Comparison of ENCODE assay signal across 23 cellular contexts in the genomic region with DNA sequence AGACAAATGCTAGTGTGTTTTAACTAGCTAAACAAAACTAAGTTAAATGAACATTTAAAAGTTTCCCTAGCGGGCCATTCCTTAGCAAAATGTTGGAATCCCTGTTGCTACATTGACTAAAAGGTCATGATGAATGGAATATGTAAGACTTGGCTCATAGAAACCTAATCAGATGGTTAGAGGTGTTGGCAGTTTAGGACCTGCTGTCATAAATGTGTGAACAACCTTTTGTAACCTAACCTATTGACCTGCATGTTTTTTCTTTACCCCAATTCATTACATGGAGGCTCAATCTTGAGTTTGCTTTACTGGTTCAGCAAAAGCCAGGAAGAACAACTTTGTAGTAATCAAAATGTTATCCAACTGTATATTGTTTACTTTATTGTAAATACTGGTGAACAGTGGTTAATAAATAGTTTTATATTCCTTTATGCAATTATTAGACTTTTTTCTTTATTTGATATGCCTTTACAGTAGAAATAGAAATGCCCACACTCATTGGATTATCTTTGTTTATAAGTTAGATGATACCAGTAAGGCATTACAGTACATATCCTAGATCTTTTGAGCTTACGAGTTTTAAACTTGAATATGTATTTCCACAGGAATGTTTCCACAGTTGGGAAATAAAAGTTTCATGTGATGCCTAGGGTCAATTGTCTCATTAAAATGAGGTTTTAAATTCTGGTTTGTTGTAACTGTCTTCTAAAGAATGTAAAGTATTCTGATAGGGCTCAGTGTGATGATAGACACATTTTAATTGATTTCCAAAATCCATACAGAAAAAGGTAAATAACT. TPM values are rescaled to one million over a fixed set of nuclear protein-coding genes. Genes with fewer than 3 reads are reported as not detected.
DNase-seq lines count a peak whose midpoint lies in the region; ATAC-seq and TF ChIP-seq lines count a peak whose summit lies in the region.
"Had no signal": no experiment of that assay in that cellular context is flagged by ENCODE, and none has a peak within 500 bp of the region (broad histone marks: within the 10 kb centered on the region; RNA-seq: fewer than 3 reads in every experiment).

No MANE protein-coding gene starts in this region.

- POLR2A ChIA-PET in CD4-positive, alpha-beta memory T cell (lab: Charles Lee; ENCODE audit: partially characterized antibody) = interaction anchor here (0.7 to 3.2 kb wide), 5 partner anchors 8 to 22 kb away, joined by 3 to 12 read pairs (median 8); partner anchors contain the start of genes CBX3 and HNRNPA2B1

- peaks cover 33% of the 10 kb centered on the region for H3K36me3 ChIP-seq in CD4-positive, alpha-beta memory T cell (ENCODE audit: insufficient read depth, low read length)

- no peak overlapping the region for H3K4me3 ChIP-seq in CD4-positive, alpha-beta memory T cell (ENCODE audit: low read length in 2 of 2)

- TF ChIP-seq CTCF in chondrocyte (IDR thresholded peaks at IDR 0.05) (no peak), progenitor cell of endocrine pancreas (IDR thresholded peaks at IDR 0.05; ENCODE audit: unreplicated experiment) (no peak), mesothelial cell of epicardium (IDR thresholded peaks at IDR 0.05; ENCODE audit: unreplicated experiment) (no peak)

- no peak overlapping the region for H3K27ac ChIP-seq in CD4-positive, alpha-beta memory T cell (ENCODE audit: low read depth, low read length)
- H3K27ac ChIP-seq: neutrophil had no signal

- intact Hi-C loops in CD4-positive, alpha-beta memory T cell (cut with micrococcal nuclease) = no loop called here

- no peaks in the 10 kb centered on the region for H3K4me1 ChIP-seq in CD4-positive, alpha-beta memory T cell (ENCODE audit: insufficient read depth, low read length)
- H3K4me1 ChIP-seq: BE2C had no signal

- peak; percentile 36 for DNase-seq in DMS53 (lab: John Stamatoyannopoulos, UW)
- no peak for DNase-seq in DMS53 treated with DMSO at 0.1 percent for 48 hours (lab: John Stamatoyannopoulos, UW; ENCODE audit: unreplicated experiment)
- peak; percentile 16 for DNase-seq in OCI-M1 (lab: John Stamatoyannopoulos, UW)
- DNase-seq in chondrocyte (ENCODE audit: low spot score) = no peak
- no peak for DNase-seq in progenitor cell of endocrine pancreas (ENCODE audit: low spot score, unreplicated experiment)
- no peak for DNase-seq in mesothelial cell of epicardium (ENCODE audit: low spot score in 2 of 2, unreplicated experiment in 2 of 2)
- DNase-seq in CD4-positive, alpha-beta memory T cell = no peak
- DNase-seq: 8988T; activated CD4-positive, alpha-beta T cell treated with anti-CD3 and anti-CD28 coated beads, Interleukin-2, amount 50 U/mL, for 4 hours; activated CD8-positive, alpha-beta memory T cell treated with anti-CD3 and anti-CD28 coated beads, Interleukin-2, amount 50 U/mL, for 48 hours; BE2C; head of caudate nucleus; KBM-7; NCI-H1436; NCI-H526; stimulated activated CD8-positive, alpha-beta memory T cell treated with anti-CD3 and anti-CD28 coated beads, Interleukin-4, amount 100 ng/mL, for 48 hours; T-helper 9 cell had no signal

- H3K36me3 Mint-ChIP-seq in chondrocyte (ENCODE audit: low read depth) = peaks cover 19% of the 10 kb centered on the region
- H3K36me3 Mint-ChIP-seq in progenitor cell of endocrine pancreas (ENCODE audit: insufficient read depth) = peaks cover 32% of the 10 kb centered on the region
- peaks cover 35% of the 10 kb centered on the region for H3K36me3 Mint-ChIP-seq in mesothelial cell of epicardium
- peaks cover 41 to 51% of the 10 kb centered on the region in 2 donors for H3K36me3 Mint-ChIP-seq in CD4-positive, alpha-beta memory T cell

- no peaks in the 10 kb centered on the region for H3K9me3 ChIP-seq in CD4-positive, alpha-beta memory T cell (ENCODE audit: control insufficient read depth in 1 of 2, low read length in 2 of 2)
- H3K9me3 ChIP-seq: BE2C, neutrophil had no signal

- CTCF ChIA-PET in CD4-positive, alpha-beta memory T cell (lab: Charles Lee; ENCODE audit: partially characterized antibody) = interaction anchor here (1.2 to 1.3 kb wide), 2 partner anchors 72 to 122 kb away, joined by 3 to 5 read pairs; no protein-coding TSS in a partner anchor

- H3K9me3 Mint-ChIP-seq in chondrocyte (ENCODE audit: low read depth) (peaks cover 3% of the 10 kb centered on the region), progenitor cell of endocrine pancreas (ENCODE audit: low read depth) (no peaks in the 10 kb centered on the region), mesothelial cell of epicardium (peaks cover 4% of the 10 kb centered on the region)
- H3K9me3 Mint-ChIP-seq in CD4-positive, alpha-beta memory T cell = no peaks in the 10 kb centered on the region
- H3K9me3 Mint-ChIP-seq: activated T-helper 17 cell treated with anti-CD3 and anti-CD28 coated beads, Interleukin-2, amount 50 U/mL, for 72 hours; central memory CD8-positive, alpha-beta T cell; memory B cell had no signal

- H3K4me3 Mint-ChIP-seq in chondrocyte (ENCODE audit: unreplicated experiment) (no peak overlapping the region), progenitor cell of endocrine pancreas (ENCODE audit: low read depth) (no peak overlapping the region), mesothelial cell of epicardium (no peak overlapping the region)
- no peak overlapping the region for H3K4me3 Mint-ChIP-seq in CD4-positive, alpha-beta memory T cell
- H3K4me3 Mint-ChIP-seq: activated naive CD8-positive, alpha-beta T cell; activated T-helper 17 cell treated with anti-CD3 and anti-CD28 coated beads, Interleukin-2, amount 50 U/mL, for 72 hours; central memory CD8-positive, alpha-beta T cell; memory B cell had no signal

- H3K27me3 ChIP-seq in CD4-positive, alpha-beta memory T cell (ENCODE audit: insufficient read depth, low read length) = no peaks in the 10 kb centered on the region
- H3K27me3 ChIP-seq: BE2C, neutrophil had no signal

- H3K27ac Mint-ChIP-seq in chondrocyte (ENCODE audit: unreplicated experiment) (peak overlapping the region; percentile 27), progenitor cell of endocrine pancreas (peak overlapping the region; percentile 80), mesothelial cell of epicardium (no peak overlapping the region)
- H3K27ac Mint-ChIP-seq in CD4-positive, alpha-beta memory T cell = no peak overlapping the region
- H3K27ac Mint-ChIP-seq: activated naive CD8-positive, alpha-beta T cell; activated T-helper 17 cell treated with anti-CD3 and anti-CD28 coated beads, Interleukin-2, amount 50 U/mL, for 72 hours; memory B cell had no signal

- no peak for ATAC-seq in GM19397 (IDR thresholded peaks at IDR 0.05; ENCODE audit: unreplicated experiment)
- ATAC-seq: activated T-helper 17 cell treated with anti-CD3 and anti-CD28 coated beads, Interleukin-2, amount 50 U/mL, for 72 hours had no signal

- H3K27me3 Mint-ChIP-seq in chondrocyte (ENCODE audit: low read depth) (no peaks in the 10 kb centered on the region), progenitor cell of endocrine pancreas (no peaks in the 10 kb centered on the region), mesothelial cell of epicardium (ENCODE audit: low read depth) (no peaks in the 10 kb centered on the region)
- H3K27me3 Mint-ChIP-seq in CD4-positive, alpha-beta memory T cell = no peaks in the 10 kb centered on the region
- H3K27me3 Mint-ChIP-seq: activated naive CD8-positive, alpha-beta T cell; activated T-helper 17 cell treated with anti-CD3 and anti-CD28 coated beads, Interleukin-2, amount 50 U/mL, for 72 hours; central memory CD8-positive, alpha-beta T cell; memory B cell had no signal

- H3K4me1 Mint-ChIP-seq in chondrocyte (ENCODE audit: low read depth) (peaks cover under 1% of the 10 kb centered on the region), progenitor cell of endocrine pancreas (ENCODE audit: low read depth) (no peaks in the 10 kb centered on the region), mesothelial cell of epicardium (peaks cover 2% of the 10 kb centered on the region)
- peaks cover 6 to 20% (median 12%) of the 10 kb centered on the region in 4 donors for H3K4me1 Mint-ChIP-seq in CD4-positive, alpha-beta memory T cell
- H3K4me1 Mint-ChIP-seq: activated T-helper 17 cell treated with anti-CD3 and anti-CD28 coated beads, Interleukin-2, amount 50 U/mL, for 72 hours had no signal

RNA-seq across cellular contexts. Expression of gene CBX3, which starts 11.6 kb away (rescaled TPM):
- total RNA-seq in chondrocyte (98.7 to 132 TPM (median 102 TPM) in 3 replicates), progenitor cell of endocrine pancreas (221 and 222 TPM in 2 replicates), mesothelial cell of epicardium (217 to 225 TPM (median 224 TPM) in 3 replicates)
- total RNA-seq in CD4-positive, alpha-beta memory T cell = 100 to 1,000 TPM; 160 to 173 TPM
- 100 to 1,000 TPM; 105 to 180 TPM for polyA plus RNA-seq in CD4-positive, alpha-beta memory T cell

RNA-seq across cellular contexts. Expression of gene HNRNPA2B1, which starts 12.6 kb away (rescaled TPM):
- total RNA-seq in chondrocyte (311 to 604 TPM (median 313 TPM) in 3 replicates), progenitor cell of endocrine pancreas (950 and 984 TPM in 2 replicates), mesothelial cell of epicardium (693 to 723 TPM (median 708 TPM) in 3 replicates)
- 100 to 1,000 TPM; 450 to 466 TPM for total RNA-seq in CD4-positive, alpha-beta memory T cell
- 100 to 1,000 TPM; 475 to 700 TPM for polyA plus RNA-seq in CD4-positive, alpha-beta memory T cell

Comparison
In these comparisons a context has a peak if more than half of its experiments do, and no peak if none do; other contexts are left out.
1. DNase-seq: peak in DMS53 (single experiment) and OCI-M1 (single experiment); none in DMS53 treated with DMSO at 0.1 percent for 48 hours (single experiment), chondrocyte (single experiment), progenitor cell of endocrine pancreas (single experiment), mesothelial cell of epicardium (0 of 2) and CD4-positive, alpha-beta memory T cell (0 of 5).
2. H3K27ac Mint-ChIP-seq: peak in chondrocyte (single experiment) and progenitor cell of endocrine pancreas (single experiment); none in mesothelial cell of epicardium (single experiment) and CD4-positive, alpha-beta memory T cell (0 of 7).